In the genomic region with DNA sequence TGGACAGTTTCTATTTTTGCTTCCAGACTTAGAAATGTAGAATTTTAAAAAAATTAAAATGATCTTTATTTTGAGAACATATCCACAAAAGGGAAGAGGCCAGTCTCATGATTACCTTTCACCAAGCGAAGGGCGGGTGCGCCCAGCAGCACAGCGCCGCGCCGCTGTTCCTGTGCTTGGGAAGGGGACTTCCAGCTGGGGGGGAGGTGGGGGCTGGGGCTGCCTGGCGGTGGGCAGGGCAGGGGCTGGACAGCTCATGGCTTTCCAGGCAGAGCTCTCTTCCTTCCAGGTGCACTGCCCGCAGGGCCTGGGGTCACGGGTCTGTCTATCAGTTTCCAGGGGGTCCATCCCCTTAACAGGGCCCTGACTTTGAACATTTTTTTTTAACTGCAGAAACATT, we compare ENCODE assay signal across 18 cellular contexts.
DNase-seq lines count a peak whose midpoint lies in the region; ATAC-seq and TF ChIP-seq lines count a peak whose summit lies in the region.
"Had no signal": no experiment of that assay in that cellular context is flagged by ENCODE, and none has a peak within 500 bp of the region (broad histone marks: within the 10 kb centered on the region; RNA-seq: fewer than 3 reads in every experiment).

No MANE protein-coding gene starts in this region.

- intact Hi-C loops in left ventricle myocardium inferior (cut with micrococcal nuclease): no loop called here
- intact Hi-C loops in left ventricle myocardium superior (cut with micrococcal nuclease): no loop called here

- H3K27me3 ChIP-seq in left ventricle myocardium inferior (ENCODE audit: low read depth) (no peaks in the 10 kb centered on the region), endodermal cell (ENCODE audit: control insufficient read depth, insufficient read depth, low read length, poor library complexity, severe bottlenecking) (no peaks in the 10 kb centered on the region), neuronal stem cell (ENCODE audit: control insufficient read depth in 3 of 3, insufficient read depth in 3 of 3, low read depth in 1 of 3, low read length in 3 of 3) (no peaks in the 10 kb centered on the region)

- H3K4me1 ChIP-seq in left ventricle myocardium inferior: peaks cover 61% of the 10 kb centered on the region
- H3K4me1 ChIP-seq in endodermal cell (ENCODE audit: control insufficient read depth, insufficient read depth, low read length): peaks cover 23% of the 10 kb centered on the region
- peaks cover 14 to 20% of the 10 kb centered on the region in 2 donors for H3K4me1 ChIP-seq in neuronal stem cell (ENCODE audit: control insufficient read depth in 2 of 2, insufficient read depth in 1 of 2, low read depth in 1 of 2, low read length in 2 of 2)
- H3K4me1 ChIP-seq: Caco-2 had no signal

- peak overlapping the region; percentile 59 for H3K27ac ChIP-seq in left ventricle myocardium inferior (replicated peaks)
- peak overlapping the region; percentile 21 for H3K27ac ChIP-seq in endodermal cell (ENCODE audit: low read depth, low read length)
- no peak overlapping the region for H3K27ac ChIP-seq in neuronal stem cell (replicated peaks; ENCODE audit: low read length)
- H3K27ac ChIP-seq: C4-2B had no signal

- no peak overlapping the region for H3K4me2 ChIP-seq in neuronal stem cell (ENCODE audit: insufficient read depth, low read length, poor library complexity, severe bottlenecking)

- TF ChIP-seq CTCF in left ventricle myocardium inferior (IDR thresholded peaks at IDR 0.05; ENCODE audit: borderline replicate concordance) (no peak), endodermal cell (conservative IDR thresholded peaks at IDR 0.05) (no peak), osteocyte (IDR thresholded peaks at IDR 0.05) (no peak)

- H3K9ac ChIP-seq in endodermal cell (ENCODE audit: extremely low read depth, low read length, poor library complexity, severe bottlenecking): no peak overlapping the region
- no peak overlapping the region for H3K9ac ChIP-seq in neuronal stem cell (ENCODE audit: low read depth, low read length, poor library complexity)

- no peak for ATAC-seq in left ventricle myocardium superior

- no peak overlapping the region for H2BK12ac ChIP-seq in neuronal stem cell (ENCODE audit: low read length)

- no peak for DNase-seq in left ventricle myocardium inferior
- no peak for DNase-seq in left ventricle myocardium superior
- DNase-seq in endodermal cell: no peak
- DNase-seq in neuronal stem cell (ENCODE audit: low spot score): no peak
- DNase-seq in NCI-H1436 (lab: John Stamatoyannopoulos, UW): no peak
- no peak for DNase-seq in AG20443 (ENCODE audit: low spot score)
- no peak for DNase-seq in osteocyte (ENCODE audit: extremely low spot score, unreplicated experiment)
- no peak for DNase-seq in NCI-H345 (lab: John Stamatoyannopoulos, UW)
- DNase-seq: Caco-2; Kasumi-1; NCI-H1417; NCI-H2081; NCI-H2227 treated with DMSO at 0.1 percent for 48 hours; NCI-H69; NK-92 treated with Interleukin-12 subunit alpha and Interleukin-12 subunit beta, amount 100 ng/mL, for 24 hours; OCI-M1; RPMI8226 had no signal

- peak overlapping the region; percentile 75 for H2AFZ ChIP-seq in neuronal stem cell (ENCODE audit: low read length)

- H3K18ac ChIP-seq in neuronal stem cell (ENCODE audit: low read length): peak overlapping the region; percentile 21

- peak overlapping the region; percentile 35 for H2BK15ac ChIP-seq in neuronal stem cell (ENCODE audit: low read length)

- no peak overlapping the region for H2BK120ac ChIP-seq in neuronal stem cell (ENCODE audit: low read depth, low read length)

- H3K4me1 Mint-ChIP-seq in endodermal cell (peaks cover 34% of the 10 kb centered on the region), osteocyte (ENCODE audit: unreplicated experiment) (peaks cover 21% of the 10 kb centered on the region)

- no peak overlapping the region for H3K14ac ChIP-seq in neuronal stem cell (ENCODE audit: low read length)

- H3K4me3 ChIP-seq in left ventricle myocardium inferior: peak overlapping the region; percentile 15
- H3K4me3 ChIP-seq in endodermal cell (ENCODE audit: low read length): no peak overlapping the region
- peak overlapping the region in 1 of 2 donors; percentile 42 for H3K4me3 ChIP-seq in neuronal stem cell (ENCODE audit: low read length in 2 of 2)

- no peak overlapping the region for H4K8ac ChIP-seq in neuronal stem cell (ENCODE audit: low read depth, low read length)

- no peaks in the 10 kb centered on the region for H3K9me3 Mint-ChIP-seq in endodermal cell
- H3K9me3 Mint-ChIP-seq in osteocyte (ENCODE audit: unreplicated experiment): no peaks in the 10 kb centered on the region

- H3K4me3 Mint-ChIP-seq in endodermal cell (no peak overlapping the region), osteocyte (ENCODE audit: unreplicated experiment) (no peak overlapping the region)

- no peaks in the 10 kb centered on the region for H3K79me1 ChIP-seq in neuronal stem cell (ENCODE audit: low read depth, low read length)

- H3K36me3 Mint-ChIP-seq in endodermal cell (ENCODE audit: low read depth) (no peaks in the 10 kb centered on the region), osteocyte (ENCODE audit: unreplicated experiment) (peaks cover 11% of the 10 kb centered on the region)

- H3K23ac ChIP-seq in neuronal stem cell (ENCODE audit: low read depth, low read length, poor library complexity): no peak overlapping the region

- H3K27ac Mint-ChIP-seq in endodermal cell (no peak overlapping the region), osteocyte (ENCODE audit: unreplicated experiment) (no peak overlapping the region)

- H3K9me3 ChIP-seq in left ventricle myocardium inferior (replicated peaks): no peaks in the 10 kb centered on the region
- H3K9me3 ChIP-seq in endodermal cell (ENCODE audit: control insufficient read depth, low read length): no peaks in the 10 kb centered on the region
- H3K9me3 ChIP-seq in neuronal stem cell (replicated peaks in 1 of 2; ENCODE audit: control insufficient read depth in 2 of 2, insufficient read depth in 1 of 2, low read depth in 1 of 2, low read length in 2 of 2): no peaks in the 10 kb centered on the region
- H3K9me3 ChIP-seq: Caco-2 had no signal

- WGBS in endodermal cell (ENCODE audit: insufficient coverage in 1 of 2, insufficient read length in 1 of 2), 2 experiments: 30 to 43% methylated on average over 3 to 10 of the region's 10 CpGs
- no CpG with 5 or more reads among the region's 10 CpGs for WGBS in neuronal stem cell (ENCODE audit: extremely low coverage in 2 of 2, insufficient read length in 2 of 2, insufficient replicate concordance in 1 of 2), 2 donors

- H2AK5ac ChIP-seq in neuronal stem cell (ENCODE audit: low read depth, low read length): no peak overlapping the region

- H3K36me3 ChIP-seq in left ventricle myocardium inferior: peaks cover 7% of the 10 kb centered on the region
- no peaks in the 10 kb centered on the region for H3K36me3 ChIP-seq in endodermal cell (ENCODE audit: control insufficient read depth, insufficient read depth, low read length)
- H3K36me3 ChIP-seq in neuronal stem cell (replicated peaks in 1 of 2; ENCODE audit: control insufficient read depth in 2 of 2, insufficient read depth in 2 of 2, low read length in 2 of 2): peaks cover 0 to 15% of the 10 kb centered on the region in 2 donors

- no peak overlapping the region for H2BK5ac ChIP-seq in neuronal stem cell (ENCODE audit: low read length)

- no peaks in the 10 kb centered on the region for H3K27me3 Mint-ChIP-seq in endodermal cell (ENCODE audit: insufficient read depth)
- no peaks in the 10 kb centered on the region for H3K27me3 Mint-ChIP-seq in osteocyte (ENCODE audit: unreplicated experiment)

- H4K91ac ChIP-seq in neuronal stem cell (ENCODE audit: low read depth, low read length, poor library complexity): no peak overlapping the region

- H3K4ac ChIP-seq in neuronal stem cell (ENCODE audit: low read length): no peak overlapping the region
